In the genomic region with DNA sequence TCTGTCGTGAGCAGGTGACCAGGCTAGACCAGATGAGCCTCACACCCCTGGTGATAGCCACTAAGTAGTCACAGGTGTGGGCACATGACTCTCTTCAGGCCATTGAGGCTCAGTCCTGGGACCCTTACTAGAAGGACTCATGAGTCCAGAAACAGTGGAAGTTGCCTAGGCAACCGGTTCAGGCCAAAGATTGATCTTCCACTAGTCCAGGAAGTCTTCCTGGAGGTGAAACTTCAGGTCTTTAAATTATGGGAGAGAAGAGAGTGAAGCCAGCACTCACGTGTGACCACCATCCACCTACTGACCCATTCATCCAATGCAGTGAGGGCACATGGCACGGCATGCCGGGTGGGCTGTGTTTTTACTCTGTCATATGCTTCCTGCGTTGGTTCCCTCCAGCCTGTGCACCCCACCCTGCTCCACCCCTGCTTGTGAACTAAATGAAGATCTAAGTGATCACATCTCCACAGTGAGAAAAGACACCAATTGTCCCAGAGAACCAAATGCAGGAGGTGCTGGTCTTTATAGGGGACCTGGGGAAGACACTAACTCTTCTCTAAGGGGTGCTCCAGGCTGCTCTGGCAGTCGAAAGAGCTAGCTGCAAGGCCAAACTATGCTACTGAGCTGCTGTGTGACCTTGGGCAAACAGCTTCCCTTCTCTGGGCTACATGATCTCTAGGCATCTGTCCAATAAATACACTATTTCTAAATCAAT, we compare ENCODE assay signal across 1 cellular context.
TF ChIP-seq lines count a peak whose summit lies in the region.

No MANE protein-coding gene starts in this region.

TF ChIP-seq in IMR-90, 13 proteins besides CTCF, POLR2A, EP300 and RAD21:
- TF ChIP-seq RCOR1 (IDR thresholded peaks at IDR 0.05; ENCODE audit: insufficient replicate concordance, low read length) (no peak), MXI1 (IDR thresholded peaks at IDR 0.05; ENCODE audit: borderline replicate concordance, low read depth, low read length) (no peak), MAFK (IDR thresholded peaks at IDR 0.05; ENCODE audit: low read depth, low read length) (no peak), NFE2L2 (IDR thresholded peaks at IDR 0.05; ENCODE audit: low read depth, low read length) (no peak), RFX5 (IDR thresholded peaks at IDR 0.05; ENCODE audit: low read depth, low read length) (no peak), CHD1 (IDR thresholded peaks at IDR 0.05; ENCODE audit: low read depth, low read length) (no peak), BHLHE40 (IDR thresholded peaks at IDR 0.05; ENCODE audit: low read depth, low read length) (no peak), FOS (IDR thresholded peaks at IDR 0.05; ENCODE audit: low read depth, low read length) (no peak), CEBPB (IDR thresholded peaks at IDR 0.05; ENCODE audit: low read depth, low read length) (no peak)
- TF ChIP-seq, protein P1, sequence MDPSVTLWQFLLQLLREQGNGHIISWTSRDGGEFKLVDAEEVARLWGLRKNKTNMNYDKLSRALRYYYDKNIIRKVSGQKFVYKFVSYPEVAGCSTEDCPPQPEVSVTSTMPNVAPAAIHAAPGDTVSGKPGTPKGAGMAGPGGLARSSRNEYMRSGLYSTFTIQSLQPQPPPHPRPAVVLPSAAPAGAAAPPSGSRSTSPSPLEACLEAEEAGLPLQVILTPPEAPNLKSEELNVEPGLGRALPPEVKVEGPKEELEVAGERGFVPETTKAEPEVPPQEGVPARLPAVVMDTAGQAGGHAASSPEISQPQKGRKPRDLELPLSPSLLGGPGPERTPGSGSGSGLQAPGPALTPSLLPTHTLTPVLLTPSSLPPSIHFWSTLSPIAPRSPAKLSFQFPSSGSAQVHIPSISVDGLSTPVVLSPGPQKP (IDR thresholded peaks at IDR 0.05; ENCODE audit: borderline replicate concordance, low read depth, low read length) = no peak
